Comparison of ENCODE assay signal across 12 cellular contexts in the genomic region with DNA sequence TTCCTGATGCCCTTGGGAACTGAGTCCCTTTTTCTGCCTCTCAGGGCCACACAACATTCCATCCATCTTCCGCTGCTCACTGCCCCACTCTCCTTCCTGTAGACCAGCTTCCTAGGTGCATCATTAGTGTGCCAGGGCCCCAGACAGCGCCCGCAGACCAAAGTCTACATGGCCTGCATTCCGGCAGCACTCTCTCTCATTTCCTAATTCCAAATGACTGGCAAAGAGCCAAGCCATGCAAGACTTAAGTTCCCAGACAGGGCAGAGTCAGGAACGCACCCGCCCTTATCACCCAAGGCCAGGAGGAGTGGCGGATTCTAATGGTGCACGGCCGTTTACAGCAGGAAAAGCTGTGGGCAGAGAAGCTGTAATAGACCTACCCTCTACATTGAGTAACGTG.
DNase-seq lines count a peak whose midpoint lies in the region; ATAC-seq, FAIRE-seq and TF ChIP-seq lines count a peak whose summit lies in the region.
"Had no signal": no experiment of that assay in that cellular context is flagged by ENCODE, and none has a peak within 500 bp of the region (broad histone marks: within the 10 kb centered on the region; RNA-seq: fewer than 3 reads in every experiment).

No MANE protein-coding gene starts in this region.

- no peak overlapping the region for H3K4me3 Mint-ChIP-seq in activated T-helper 1 cell treated with anti-CD3 and anti-CD28 coated beads, Interleukin-12 subunit alpha, Interleukin-12 subunit beta, Interleukin-2, Interleukin-4 antibody, amounts not matched to agents 30 ng/mL and 10 ng/mL and 1 ng/mL, durations not matched to agents 14 hours and 24 hours and 36 hours
- H3K4me3 Mint-ChIP-seq in WTC11: no peak overlapping the region
- H3K4me3 Mint-ChIP-seq: activated naive CD4-positive, alpha-beta T cell treated with anti-CD3 and anti-CD28 coated beads, Interleukin-2, amount 10 ng/mL, durations not matched to agents 7 days and 5 days had no signal

- H3K4me1 ChIP-seq in HepG2 (ENCODE audit: insufficient read depth, low read length): peaks cover 16% of the 10 kb centered on the region

- ATAC-seq in HepG2 (peak; percentile 89), WTC11 (no peak)

- intact Hi-C loops in HepG2 (cut with micrococcal nuclease; ENCODE audit: unreplicated experiment): no loop called here
- intact Hi-C loops in activated T-helper 1 cell treated with anti-CD3 and anti-CD28 coated beads, Interleukin-12 subunit alpha, Interleukin-12 subunit beta, Interleukin-2, Interleukin-4 antibody, amounts not matched to agents 30 ng/mL and 10 ng/mL and 1 ng/mL, durations not matched to agents 14 hours and 24 hours and 36 hours (cut with micrococcal nuclease): no loop called here

- CTCF ChIA-PET in AG04449 (lab: Yijun Ruan, JAX): interaction anchor here (1.2 kb wide), 1 partner anchor 16 kb away, joined by 3 read pairs; no protein-coding TSS in a partner anchor
- CTCF ChIA-PET in HepG2 (lab: Yijun Ruan, JAX; ENCODE audit: low intra/inter-chr PET ratio, low total read pairs): no interaction called here
- CTCF ChIA-PET in WTC11 (lab: Charles Lee): no interaction called here

- no peak for TF ChIP-seq RAD21 in HepG2 (CRISPR knock-in tag; IDR thresholded peaks at IDR 0.05)

- no peak overlapping the region for H2AFZ ChIP-seq in HepG2 (ENCODE audit: low read length)

- 0 out of 5 replicates have a peak, but pooled peaks cover 0 to 2% of the 10 kb centered on the region in 2 experiments for H3K27me3 ChIP-seq in HepG2 (ENCODE audit: control insufficient read depth in 1 of 2, insufficient read depth in 2 of 2, low read length in 2 of 2)

- POLR2A ChIA-PET in AG04449 (lab: Yijun Ruan, JAX) (no interaction called here), HepG2 (lab: Yijun Ruan, JAX) (no interaction called here), WTC11 (lab: Charles Lee) (no interaction called here)

- BruUV-seq in HepG2 (replicated peaks; lab: Mats Ljungman, UMichigan): no TSS peak

- H3K4me3 ChIP-seq in AG04449 (ENCODE audit: low read depth, low read length) (no peak overlapping the region), cardiac fibroblast (replicated peaks in 1 of 2; ENCODE audit: low read depth in 2 of 2, low read length in 2 of 2) (no peak overlapping the region), HepG2 (replicated peaks in 1 of 3; ENCODE audit: insufficient read depth in 1 of 3, low read depth in 2 of 3, low read length in 3 of 3) (no peak overlapping the region)

- DNase-seq in AG04449 (ENCODE audit: low read depth, low spot score) (peak; percentile 0), M059J (ENCODE audit: low read depth) (peak; percentile 5), cardiac fibroblast (ENCODE audit: low read depth in 2 of 2) (peak; percentile 39 to 75), HepG2 (ENCODE audit: low spot score) (peak; percentile 81), HTR-8/SVneo (ENCODE audit: insufficient read length, low spot score) (no peak), NCI-H1436 (lab: John Stamatoyannopoulos, UW) (no peak), WTC11 (ENCODE audit: low spot score) (no peak)
- no peak for DNase-seq in activated T-helper 1 cell treated with anti-CD3 and anti-CD28 coated beads, Interleukin-12 subunit alpha, Interleukin-12 subunit beta, Interleukin-2, Interleukin-4 antibody, amounts not matched to agents 30 ng/mL and 10 ng/mL and 1 ng/mL, durations not matched to agents 14 hours and 24 hours and 36 hours (ENCODE audit: low spot score)
- DNase-seq: activated CD4-positive, alpha-beta T cell treated with anti-CD3 and anti-CD28 coated beads for 48 hours; activated naive CD4-positive, alpha-beta T cell treated with anti-CD3 and anti-CD28 coated beads, Interleukin-2, amount 10 ng/mL, durations not matched to agents 7 days and 5 days; AML-193; NCI-H1417 treated with DMSO at 0.1 percent for 48 hours had no signal

- in situ Hi-C loops in HepG2 (cut with HindIII; ENCODE audit: extremely low pct_ligation_motif_present, low pct_unique_long_range_greater_than_20kb): no loop called here

- peaks cover 4% of the 10 kb centered on the region for H3K27me3 Mint-ChIP-seq in activated T-helper 1 cell treated with anti-CD3 and anti-CD28 coated beads, Interleukin-12 subunit alpha, Interleukin-12 subunit beta, Interleukin-2, Interleukin-4 antibody, amounts not matched to agents 30 ng/mL and 10 ng/mL and 1 ng/mL, durations not matched to agents 14 hours and 24 hours and 36 hours (ENCODE audit: insufficient read depth)
- H3K27me3 Mint-ChIP-seq in WTC11 (ENCODE audit: low read depth): peaks cover 3% of the 10 kb centered on the region

- no peak overlapping the region for H3K9ac ChIP-seq in HepG2 (ENCODE audit: insufficient read depth, low read depth, low read length)

- FAIRE-seq in HepG2 (lab: Jason Lieb, UNC): no peak
- no peak for FAIRE-seq in HTR-8/SVneo (lab: Jason Lieb, UNC)

- no peaks in the 10 kb centered on the region for H3K79me2 ChIP-seq in HepG2 (ENCODE audit: insufficient read depth, low read length)

- no peaks in the 10 kb centered on the region for H4K20me1 ChIP-seq in HepG2 (ENCODE audit: insufficient read depth, low read length)

- H3K4me1 Mint-ChIP-seq in activated T-helper 1 cell treated with anti-CD3 and anti-CD28 coated beads, Interleukin-12 subunit alpha, Interleukin-12 subunit beta, Interleukin-2, Interleukin-4 antibody, amounts not matched to agents 30 ng/mL and 10 ng/mL and 1 ng/mL, durations not matched to agents 14 hours and 24 hours and 36 hours (ENCODE audit: low read depth): no peaks in the 10 kb centered on the region
- peaks cover 15% of the 10 kb centered on the region for H3K4me1 Mint-ChIP-seq in WTC11
- H3K4me1 Mint-ChIP-seq: activated naive CD4-positive, alpha-beta T cell treated with anti-CD3 and anti-CD28 coated beads, Interleukin-2, amount 10 ng/mL, durations not matched to agents 7 days and 5 days had no signal

- no peaks in the 10 kb centered on the region for H3K36me3 Mint-ChIP-seq in activated T-helper 1 cell treated with anti-CD3 and anti-CD28 coated beads, Interleukin-12 subunit alpha, Interleukin-12 subunit beta, Interleukin-2, Interleukin-4 antibody, amounts not matched to agents 30 ng/mL and 10 ng/mL and 1 ng/mL, durations not matched to agents 14 hours and 24 hours and 36 hours (ENCODE audit: low read depth)
- H3K36me3 Mint-ChIP-seq in WTC11: peaks cover 27% of the 10 kb centered on the region
- H3K36me3 Mint-ChIP-seq: activated naive CD4-positive, alpha-beta T cell treated with anti-CD3 and anti-CD28 coated beads, Interleukin-2, amount 10 ng/mL, durations not matched to agents 7 days and 5 days had no signal

- TF ChIP-seq POLR2A in HepG2 (IDR thresholded peaks at IDR 0.05; ENCODE audit: insufficient read depth in 1 of 2, low read depth in 2 of 2, low read length in 2 of 2): no peak

- H3K4me2 ChIP-seq in HepG2 (ENCODE audit: low read depth, low read length): no peak overlapping the region; the same call in 1 of the 2 replicates

- H3K27ac ChIP-seq in HepG2 (ENCODE audit: extremely low read length, insufficient read depth, low read length): no peak overlapping the region

- TF ChIP-seq CTCF in AG04449 (IDR thresholded peaks at IDR 0.05; ENCODE audit: insufficient read depth, low read length, missing control alignments): no peak
- TF ChIP-seq CTCF in cardiac fibroblast (IDR thresholded peaks at IDR 0.05; ENCODE audit: low read depth, low read length): no peak
- peak; percentile 30 for TF ChIP-seq CTCF in HepG2 (CRISPR knock-in tag; IDR thresholded peaks at IDR 0.05)
- TF ChIP-seq CTCF in WTC11 (IDR thresholded peaks at IDR 0.05): no peak

- no peaks in the 10 kb centered on the region for H3K36me3 ChIP-seq in HepG2 (replicated peaks in 1 of 2; ENCODE audit: control insufficient read depth in 1 of 2, insufficient read depth in 2 of 2, low read length in 2 of 2)

- H3K9me3 Mint-ChIP-seq in activated T-helper 1 cell treated with anti-CD3 and anti-CD28 coated beads, Interleukin-12 subunit alpha, Interleukin-12 subunit beta, Interleukin-2, Interleukin-4 antibody, amounts not matched to agents 30 ng/mL and 10 ng/mL and 1 ng/mL, durations not matched to agents 14 hours and 24 hours and 36 hours: peaks cover 11% of the 10 kb centered on the region
- peaks cover 31% of the 10 kb centered on the region for H3K9me3 Mint-ChIP-seq in WTC11

- no peak for TF ChIP-seq EP300 in HepG2 (IDR thresholded peaks at IDR 0.05; ENCODE audit: low read depth in 2 of 2, low read length in 2 of 2)
- no peak for TF ChIP-seq EP300 in HepG2 (CRISPR knock-in tag; IDR thresholded peaks at IDR 0.05; ENCODE audit: borderline replicate concordance)

- H3K9me3 ChIP-seq in HepG2 (ENCODE audit: low read length): peaks cover 20% of the 10 kb centered on the region

- no peak overlapping the region for H3K27ac Mint-ChIP-seq in activated T-helper 1 cell treated with anti-CD3 and anti-CD28 coated beads, Interleukin-12 subunit alpha, Interleukin-12 subunit beta, Interleukin-2, Interleukin-4 antibody, amounts not matched to agents 30 ng/mL and 10 ng/mL and 1 ng/mL, durations not matched to agents 14 hours and 24 hours and 36 hours
- no peak overlapping the region for H3K27ac Mint-ChIP-seq in WTC11
- H3K27ac Mint-ChIP-seq: activated naive CD4-positive, alpha-beta T cell treated with anti-CD3 and anti-CD28 coated beads, Interleukin-2, amount 10 ng/mL, durations not matched to agents 7 days and 5 days had no signal

- 6% methylated on average over 10 of the region's 10 CpGs for WGBS in HepG2 (ENCODE audit: low lambda C conversion rate)

TF ChIP-seq in HepG2, 621 proteins besides CTCF, POLR2A, EP300 and RAD21 (continues in another document):
- TF ChIP-seq, protein P1, sequence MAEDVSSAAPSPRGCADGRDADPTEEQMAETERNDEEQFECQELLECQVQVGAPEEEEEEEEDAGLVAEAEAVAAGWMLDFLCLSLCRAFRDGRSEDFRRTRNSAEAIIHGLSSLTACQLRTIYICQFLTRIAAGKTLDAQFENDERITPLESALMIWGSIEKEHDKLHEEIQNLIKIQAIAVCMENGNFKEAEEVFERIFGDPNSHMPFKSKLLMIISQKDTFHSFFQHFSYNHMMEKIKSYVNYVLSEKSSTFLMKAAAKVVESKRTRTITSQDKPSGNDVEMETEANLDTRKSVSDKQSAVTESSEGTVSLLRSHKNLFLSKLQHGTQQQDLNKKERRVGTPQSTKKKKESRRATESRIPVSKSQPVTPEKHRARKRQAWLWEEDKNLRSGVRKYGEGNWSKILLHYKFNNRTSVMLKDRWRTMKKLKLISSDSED (CRISPR knock-in tag; IDR thresholded peaks at IDR 0.05): no peak

TF ChIP-seq in WTC11, 78 proteins besides CTCF, POLR2A, EP300 and RAD21 (continues in another document):
- TF ChIP-seq FOXJ3 (CRISPR knock-in tag; IDR thresholded peaks at IDR 0.05; ENCODE audit: borderline replicate concordance) (no peak), ZNF317 (CRISPR knock-in tag; IDR thresholded peaks at IDR 0.05; ENCODE audit: borderline replicate concordance, low read depth) (no peak), RELA (CRISPR knock-in tag; IDR thresholded peaks at IDR 0.05; ENCODE audit: borderline replicate concordance) (no peak)

Comparison
In these comparisons a context has a peak if more than half of its experiments do, and no peak if none do; other contexts are left out.
1. DNase-seq: peak in AG04449 (single experiment), M059J (single experiment), cardiac fibroblast (2 of 2) and HepG2 (single experiment); none in HTR-8/SVneo (single experiment), NCI-H1436 (single experiment), activated T-helper 1 cell treated with anti-CD3 and anti-CD28 coated beads, Interleukin-12 subunit alpha, Interleukin-12 subunit beta, Interleukin-2, Interleukin-4 antibody, amounts not matched to agents 30 ng/mL and 10 ng/mL and 1 ng/mL, durations not matched to agents 14 hours and 24 hours and 36 hours (single experiment) and WTC11 (single experiment).